In genomic region chr20:5716953-5717352, GRCh38 we compare ENCODE assay signal across 27 cellular contexts.
"Had no signal": no experiment of that assay in that cellular context is flagged by ENCODE, and none has a peak within 500 bp of the region (broad histone marks: within the 10 kb centered on the region; RNA-seq: fewer than 3 reads in every experiment).

No MANE protein-coding gene starts in this region.

- DNase-seq: dermis blood vessel endothelial cell; dorsolateral prefrontal cortex; effector CD4-positive, alpha-beta T cell; effector memory CD4-positive, alpha-beta T cell; erythroblast; esophagus squamous epithelium; foreskin fibroblast; foreskin melanocyte; gastrocnemius medialis; glutamatergic neuron; head of caudate nucleus; heart right ventricle; hippocampal formation; left cardiac atrium; left lung; left ventricle myocardium superior; mammary epithelial cell; mesendoderm; midbrain had no signal

- H3K9me3 ChIP-seq: gastrocnemius medialis had no signal

- H3K36me3 ChIP-seq: esophagus squamous epithelium, gastrocnemius medialis, heart right ventricle, left lung had no signal

- H3K27ac ChIP-seq: coronary artery, epithelial cell of prostate, esophagus squamous epithelium, gastrocnemius medialis, heart right ventricle, left lung had no signal

- H3K27me3 ChIP-seq: esophagus squamous epithelium, gastrocnemius medialis, heart right ventricle, left lung had no signal

- H3K4me3 ChIP-seq: coronary artery, dorsolateral prefrontal cortex, esophagus squamous epithelium, gastrocnemius medialis, heart right ventricle, left lung, lung had no signal

- ATAC-seq: esophagus mucosa, gastrocnemius medialis, heart right ventricle, left cardiac atrium, left lung, left ventricle myocardium superior had no signal

- H3K27ac Mint-ChIP-seq: memory B cell had no signal

- H3K4me3 Mint-ChIP-seq: memory B cell had no signal

- FAIRE-seq: colon, islet of Langerhans, keratinocyte had no signal
